Comparison of ENCODE assay signal across 24 cellular contexts in the genomic region with DNA sequence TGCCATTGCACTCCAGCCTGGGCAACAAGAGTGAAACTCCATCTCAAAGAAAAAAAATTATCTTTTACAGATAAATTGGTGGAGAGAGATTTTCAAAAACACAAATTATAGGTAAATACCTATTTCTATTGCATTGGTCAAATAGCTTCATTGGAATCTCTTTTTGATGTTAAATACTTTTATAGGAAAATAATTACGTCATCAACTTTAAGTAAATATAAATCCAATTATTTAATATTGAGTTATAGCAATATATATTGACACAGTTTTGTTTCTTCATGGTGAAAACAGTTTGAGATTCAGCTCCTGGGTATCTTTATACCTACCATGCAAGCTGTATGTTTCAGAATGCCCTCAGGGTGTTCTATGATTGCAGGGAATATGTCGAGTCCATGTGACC.
DNase-seq lines count a peak whose midpoint lies in the region; ATAC-seq, FAIRE-seq and TF ChIP-seq lines count a peak whose summit lies in the region.
"Had no signal": no experiment of that assay in that cellular context is flagged by ENCODE, and none has a peak within 500 bp of the region (broad histone marks: within the 10 kb centered on the region; RNA-seq: fewer than 3 reads in every experiment).

No MANE protein-coding gene starts in this region.

- CTCF ChIA-PET in HEK293 (lab: Yijun Ruan, JAX) (no interaction called here), GM12878 (lab: Yijun Ruan, JAX) (interaction anchor here (1.3 kb wide), 2 partner anchors 26 to 530 kb away, joined by 3 read pairs; no protein-coding TSS in a partner anchor)

- no peak overlapping the region for H3K9ac ChIP-seq in GM12878 (ENCODE audit: control insufficient read depth, insufficient read depth, low read length)
- H3K9ac ChIP-seq in keratinocyte (ENCODE audit: control insufficient read depth, extremely low read depth, insufficient read depth, low read length), result no peak overlapping the region
- H3K9ac ChIP-seq: BLaER1 treated with 17β-estradiol and CSF1 and Interleukin-3, amounts not matched to agents 10 nM and 100 nM had no signal

- dilution Hi-C loops in keratinocyte (cut with MboI; ENCODE audit: extremely low pct_ligation_motif_present, low sequenced_read_pairs), result no loop called here

- DNase-seq in NCI-H146 (lab: John Stamatoyannopoulos, UW), result peak; percentile 66
- no peak for DNase-seq in NCI-H146 treated with DMSO at 0.1 percent for 48 hours (lab: John Stamatoyannopoulos, UW; ENCODE audit: unreplicated experiment)
- DNase-seq in GM12878 (ENCODE audit: low read depth, low spot score), result no peak
- no peak for DNase-seq in keratinocyte (ENCODE audit: low read depth, low spot score)
- DNase-seq in GM13977 (ENCODE audit: low spot score), result no peak
- no peak for DNase-seq in NCI-H2196 (lab: John Stamatoyannopoulos, UW; ENCODE audit: unreplicated experiment)
- DNase-seq: 8988T; ACHN; AML-193; BE2C; CD4-positive, alpha-beta T cell; CD8-positive, alpha-beta memory T cell; DMS 273 treated with DMSO at 0.1 percent for 48 hours; DMS79; EL; GDM1; GOT3; HCEC 1CT had no signal

- H3K4me2 ChIP-seq in GM12878 (ENCODE audit: control insufficient read depth, insufficient read depth), result no peak overlapping the region
- H3K4me2 ChIP-seq in keratinocyte (ENCODE audit: control insufficient read depth, extremely low read depth, insufficient read depth, low read depth, low read length), result no peak overlapping the region
- H3K4me2 ChIP-seq: A549; BLaER1 treated with 17β-estradiol and CSF1 and Interleukin-3, amounts not matched to agents 10 nM and 100 nM had no signal

- POLR2A ChIA-PET in HEK293 (lab: Yijun Ruan, JAX), result no interaction called here
- POLR2A ChIA-PET in GM12878 (lab: Charles Lee), result no interaction called here

- SMC1A ChIA-PET in GM12878 (lab: Charles Lee; ENCODE audit: uncharacterized antibody, unreplicated experiment), result interaction anchor here (1.1 to 2.4 kb wide), 3 partner anchors 14 to 24 kb away, joined by 4 to 5 read pairs (median 4); no protein-coding TSS in a partner anchor

- no peak for TF ChIP-seq RAD21 in GM12878 (IDR thresholded peaks at IDR 0.05; ENCODE audit: insufficient read depth, low read depth, low read length)

- H4K20me1 ChIP-seq in GM12878 (ENCODE audit: control insufficient read depth, insufficient read depth) (no peaks in the 10 kb centered on the region), keratinocyte (ENCODE audit: control insufficient read depth, extremely low read depth, insufficient read depth, low read length) (peaks cover 8% of the 10 kb centered on the region)
- H4K20me1 ChIP-seq: BLaER1 treated with 17β-estradiol and CSF1 and Interleukin-3, amounts not matched to agents 10 nM and 100 nM had no signal

- BruUV-seq in GM12878 (replicated peaks; lab: Mats Ljungman, UMichigan), result no TSS peak

- no peak overlapping the region for H3K27ac ChIP-seq in HEK293 (ENCODE audit: extremely low read depth, low read depth, low read length)
- no peak overlapping the region for H3K27ac ChIP-seq in GM12878 (ENCODE audit: control insufficient read depth, insufficient read depth)
- H3K27ac ChIP-seq in keratinocyte (ENCODE audit: control insufficient read depth, insufficient read depth, low read length), result peak overlapping the region; percentile 42
- H3K27ac ChIP-seq: A549; BLaER1 treated with 17β-estradiol and CSF1 and Interleukin-3, amounts not matched to agents 10 nM and 100 nM had no signal

- RAD21 ChIA-PET in GM12878 (lab: Charles Lee; ENCODE audit: unreplicated experiment), result no interaction called here

- peaks cover 2% of the 10 kb centered on the region for H3K9me1 ChIP-seq in keratinocyte (ENCODE audit: control insufficient read depth, extremely low read depth, insufficient read depth, low read length)

- H3K4me1 ChIP-seq in HEK293 (ENCODE audit: control insufficient read depth, insufficient read depth, low read length) (no peaks in the 10 kb centered on the region), GM12878 (ENCODE audit: control insufficient read depth, insufficient read depth, low read length) (0 out of 2 replicates have a peak, but pooled peaks cover 4% of the 10 kb centered on the region), keratinocyte (ENCODE audit: control insufficient read depth, extremely low read depth, insufficient read depth, low read length) (peaks cover 82% of the 10 kb centered on the region)
- H3K4me1 ChIP-seq: BE2C; BLaER1 treated with 17β-estradiol and CSF1 and Interleukin-3, amounts not matched to agents 10 nM and 100 nM had no signal

- ATAC-seq in GM12878, result no peak
- ATAC-seq: A549 had no signal

- no peak for FAIRE-seq in GM12878 (lab: Jason Lieb, UNC)
- FAIRE-seq in keratinocyte (lab: Jason Lieb, UNC), result no peak
- FAIRE-seq: A549, D721Med, GM12891, H54 had no signal

- WGBS in GM12878 (ENCODE audit: insufficient coverage, insufficient replicate concordance, low lambda C conversion rate, missing lambda C conversion rate), result 98% methylated on average over 2 of the region's 2 CpGs

- H3K27me3 ChIP-seq in GM12878 (replicated peaks in 1 of 2; ENCODE audit: control insufficient read depth in 2 of 2, insufficient read depth in 2 of 2, low read length in 1 of 2), result no peaks in the 10 kb centered on the region
- H3K27me3 ChIP-seq in keratinocyte (ENCODE audit: control insufficient read depth, extremely low read depth, insufficient read depth, low read length), result no peaks in the 10 kb centered on the region
- H3K27me3 ChIP-seq: BE2C; BLaER1 treated with 17β-estradiol and CSF1 and Interleukin-3, amounts not matched to agents 10 nM and 100 nM had no signal

- H3K79me2 ChIP-seq in GM12878 (ENCODE audit: control insufficient read depth, insufficient read depth, low read length) (no peaks in the 10 kb centered on the region), keratinocyte (ENCODE audit: control insufficient read depth, insufficient read depth, low read length) (peaks cover 97% of the 10 kb centered on the region)

- H3K9me3 ChIP-seq in HEK293 (ENCODE audit: control insufficient read depth, insufficient read depth, low read depth, low read length) (no peaks in the 10 kb centered on the region), GM12878 (replicated peaks; ENCODE audit: control insufficient read depth, insufficient read depth, low read length) (no peaks in the 10 kb centered on the region), keratinocyte (ENCODE audit: control insufficient read depth, low read depth, low read length) (no peaks in the 10 kb centered on the region)
- H3K9me3 ChIP-seq: A549, BE2C had no signal

- H2AFZ ChIP-seq in GM12878 (ENCODE audit: control insufficient read depth, low read depth, low read length), result no peak overlapping the region
- H2AFZ ChIP-seq in keratinocyte (ENCODE audit: control insufficient read depth, low read length), result no peak overlapping the region

- H3K4me3 ChIP-seq in HEK293 (ENCODE audit: low read depth, low read length) (no peak overlapping the region), GM12878 (no peak overlapping the region), keratinocyte (ENCODE audit: control insufficient read depth in 2 of 3, extremely low read depth in 1 of 3, insufficient read depth in 2 of 3, low read depth in 1 of 3, low read length in 3 of 3) (no peak overlapping the region)
- H3K4me3 ChIP-seq: A549; BLaER1 treated with 17β-estradiol and CSF1 and Interleukin-3, amounts not matched to agents 10 nM and 100 nM had no signal

- TF ChIP-seq CTCF in HEK293 (tag by site-specific recombination; IDR thresholded peaks at IDR 0.05) (no peak), GM12878 (IDR thresholded peaks at IDR 0.05 in 2 of 3, conservative IDR thresholded peaks at IDR 0.05 in 1 of 3; ENCODE audit: control insufficient read depth in 2 of 3, extremely low read depth in 1 of 3, insufficient read depth in 1 of 3, low read depth in 3 of 3, low read length in 3 of 3) (no peak), keratinocyte (optimal IDR thresholded peaks at IDR 0.05 in 1 of 3, IDR thresholded peaks at IDR 0.05 in 1 of 3, conservative IDR thresholded peaks at IDR 0.05 in 1 of 3; ENCODE audit: extremely low read depth in 1 of 3, insufficient read depth in 2 of 3, low read length in 3 of 3) (no peak), GM13977 (IDR thresholded peaks at IDR 0.05; ENCODE audit: extremely low read depth, insufficient read depth, missing control alignments) (no peak)

- intact Hi-C loops in GM12878 (cut with micrococcal nuclease; ENCODE audit: unreplicated experiment), result no loop called here

- no peak for TF ChIP-seq POLR2A in GM12878 (IDR thresholded peaks at IDR 0.05; ENCODE audit: low read depth, low read length)

- H3K36me3 ChIP-seq in HEK293 (ENCODE audit: control insufficient read depth in 2 of 2, insufficient read depth in 1 of 2, low read length in 2 of 2), result no peaks in the 10 kb centered on the region
- no peaks in the 10 kb centered on the region for H3K36me3 ChIP-seq in GM12878 (ENCODE audit: control insufficient read depth in 2 of 2, insufficient read depth in 2 of 2, low read length in 1 of 2)
- peaks cover 9 to 41% of the 10 kb centered on the region in 2 experiments for H3K36me3 ChIP-seq in keratinocyte (ENCODE audit: control insufficient read depth in 2 of 2, extremely low read depth in 1 of 2, insufficient read depth in 2 of 2, low read length in 2 of 2)
- H3K36me3 ChIP-seq: BE2C; BLaER1 treated with 17β-estradiol and CSF1 and Interleukin-3, amounts not matched to agents 10 nM and 100 nM had no signal

- no peak for TF ChIP-seq EP300 in GM12878 (IDR thresholded peaks at IDR 0.05; ENCODE audit: borderline replicate concordance in 1 of 2, control insufficient read depth in 1 of 2, low read depth in 2 of 2, low read length in 2 of 2)

- in situ Hi-C loops in GM12878 (cut with MboI), result no loop called here
- in situ Hi-C loops in GM13977 (cut with MboI; ENCODE audit: low pct_unique_long_range_greater_than_20kb, low sequenced_read_pairs, unreplicated experiment), result no loop called here

TF ChIP-seq in GM12878, 131 proteins besides CTCF, POLR2A, EP300 and RAD21:
- TF ChIP-seq GABPA (IDR thresholded peaks at IDR 0.05; ENCODE audit: low read depth) (no peak), ATF7 (IDR thresholded peaks at IDR 0.05; ENCODE audit: low read depth) (peak; percentile 51; the same call in 1 of the 2 replicates), MXI1 (IDR thresholded peaks at IDR 0.05; ENCODE audit: low read depth, low read length) (no peak), MEF2A (IDR thresholded peaks at IDR 0.05; ENCODE audit: insufficient read depth, low read depth, low read length) (no peak)
